In genomic region chr9:94867842-94868312, GRCh38 we compare ENCODE assay signal across 9 cellular contexts.
A peak's percentile ranks its signal among the peaks of the same experiment; 100 is the strongest.
DNase-seq lines count a peak whose midpoint lies in the region; ATAC-seq and TF ChIP-seq lines count a peak whose summit lies in the region.
"Had no signal": no experiment of that assay in that cellular context is flagged by ENCODE, and none has a peak within 500 bp of the region (broad histone marks: within the 10 kb centered on the region; RNA-seq: fewer than 3 reads in every experiment).

No MANE protein-coding gene starts in this region.

- H2BK5ac ChIP-seq in mesendoderm (ENCODE audit: low read length): no peak overlapping the region

- H4K5ac ChIP-seq in mesendoderm (ENCODE audit: low read length): no peak overlapping the region

- H3K9ac ChIP-seq in mesendoderm (ENCODE audit: low read length): no peak overlapping the region

- H3K36me3 Mint-ChIP-seq in activated T-helper 17 cell treated with anti-CD3 and anti-CD28 coated beads, Interleukin-2, amount 50 U/mL, for 72 hours (ENCODE audit: low read depth): no peaks in the 10 kb centered on the region

- no peak overlapping the region for H2BK15ac ChIP-seq in mesendoderm (replicated peaks; ENCODE audit: low read depth)

- H3K4me1 Mint-ChIP-seq in activated T-helper 17 cell treated with anti-CD3 and anti-CD28 coated beads, Interleukin-2, amount 50 U/mL, for 72 hours: peaks cover 34% of the 10 kb centered on the region

- H3K36me3 ChIP-seq in left ventricle myocardium inferior (no peaks in the 10 kb centered on the region), mesendoderm (ENCODE audit: control insufficient read depth, insufficient read depth, low read length) (no peaks in the 10 kb centered on the region)

- H2AK5ac ChIP-seq in mesendoderm (ENCODE audit: low read length): no peak overlapping the region

- H3K27ac Mint-ChIP-seq in activated T-helper 17 cell treated with anti-CD3 and anti-CD28 coated beads, Interleukin-2, amount 50 U/mL, for 72 hours: no peak overlapping the region

- no peak for ATAC-seq in left ventricle myocardium superior
- ATAC-seq in activated T-helper 17 cell treated with anti-CD3 and anti-CD28 coated beads, Interleukin-2, amount 50 U/mL, for 72 hours (replicated peaks): no peak

- intact Hi-C loops in left ventricle myocardium inferior (cut with micrococcal nuclease): loop anchor here (5.0 to 10.0 kb wide), 2 partner anchors 83 to 139 kb away; no protein-coding TSS in a partner anchor
- intact Hi-C loops in left ventricle myocardium superior (cut with micrococcal nuclease): loop anchor here (10.0 kb wide), 1 partner anchor 63 kb away; no protein-coding TSS in a partner anchor

- H3K4me3 Mint-ChIP-seq in activated T-helper 17 cell treated with anti-CD3 and anti-CD28 coated beads, Interleukin-2, amount 50 U/mL, for 72 hours: no peak overlapping the region

- no peak for DNase-seq in left ventricle myocardium inferior
- no peak for DNase-seq in left ventricle myocardium superior
- peak; percentile 71 for DNase-seq in cerebellar cortex (ENCODE audit: low spot score)
- DNase-seq in lung microvascular endothelial cell (ENCODE audit: low read depth in 2 of 2): peak; percentile 82 to 92
- DNase-seq in mesendoderm: no peak
- DNase-seq in HUDEP-2 (lab: John Stamatoyannopoulos, UW; ENCODE audit: unreplicated experiment in 76 of 76): no peak
- no peak for DNase-seq in activated CD4-positive, alpha-beta T cell treated with anti-CD3 and anti-CD28 coated beads for 1 hour
- DNase-seq: COR-L47 had no signal

- H3K4me3 ChIP-seq in left ventricle myocardium inferior (peak overlapping the region; percentile 37), mesendoderm (ENCODE audit: low read length) (no peak overlapping the region)

- H2BK120ac ChIP-seq in mesendoderm (ENCODE audit: low read depth, low read length): no peak overlapping the region

- H3K27me3 ChIP-seq in left ventricle myocardium inferior (ENCODE audit: low read depth) (no peaks in the 10 kb centered on the region), mesendoderm (ENCODE audit: insufficient read depth, low read length, poor library complexity) (no peaks in the 10 kb centered on the region)

- no peaks in the 10 kb centered on the region for H3K79me2 ChIP-seq in mesendoderm (ENCODE audit: control insufficient read depth, insufficient read depth, low read length)

- no peaks in the 10 kb centered on the region for H3K79me1 ChIP-seq in mesendoderm (ENCODE audit: low read length)

- no peak for TF ChIP-seq CTCF in left ventricle myocardium inferior (IDR thresholded peaks at IDR 0.05; ENCODE audit: borderline replicate concordance)

- no CpG with 5 or more reads among the region's 4 CpGs for WGBS in mesendoderm (ENCODE audit: extremely low coverage, insufficient coverage, low lambda C conversion rate)

- no peak overlapping the region for H3K18ac ChIP-seq in mesendoderm (ENCODE audit: low read length)

- no peak overlapping the region for H3K4me2 ChIP-seq in mesendoderm (ENCODE audit: low read length)

- H3K56ac ChIP-seq in mesendoderm (ENCODE audit: low read length): no peak overlapping the region

- H3K27ac ChIP-seq in left ventricle myocardium inferior (replicated peaks): peak overlapping the region; percentile 94
- no peak overlapping the region for H3K27ac ChIP-seq in mesendoderm (ENCODE audit: low read depth, low read length)

- H3K9me3 ChIP-seq in left ventricle myocardium inferior (replicated peaks): no peaks in the 10 kb centered on the region

- H3K4me1 ChIP-seq in left ventricle myocardium inferior (peaks cover 89% of the 10 kb centered on the region), mesendoderm (ENCODE audit: control insufficient read depth, low read depth, low read length) (peaks cover 5% of the 10 kb centered on the region)

- H3K23ac ChIP-seq in mesendoderm (ENCODE audit: low read length): no peak overlapping the region

- H3K4ac ChIP-seq in mesendoderm (ENCODE audit: low read depth, low read length): no peak overlapping the region

- H3K9me3 Mint-ChIP-seq in activated T-helper 17 cell treated with anti-CD3 and anti-CD28 coated beads, Interleukin-2, amount 50 U/mL, for 72 hours: peaks cover 6% of the 10 kb centered on the region

- H3K27me3 Mint-ChIP-seq in activated T-helper 17 cell treated with anti-CD3 and anti-CD28 coated beads, Interleukin-2, amount 50 U/mL, for 72 hours: peaks cover 3% of the 10 kb centered on the region

- H4K8ac ChIP-seq in mesendoderm (ENCODE audit: low read depth, low read length): no peak overlapping the region

Comparison
In these comparisons a context has a peak if more than half of its experiments do, and no peak if none do; other contexts are left out.
1. DNase-seq: peak in cerebellar cortex (single experiment) and lung microvascular endothelial cell (2 of 2); none in left ventricle myocardium inferior (single experiment), left ventricle myocardium superior (single experiment), mesendoderm (single experiment), HUDEP-2 (0 of 76) and activated CD4-positive, alpha-beta T cell treated with anti-CD3 and anti-CD28 coated beads for 1 hour (single experiment).